Comparison of ENCODE assay signal across 8 cellular contexts in the genomic region with DNA sequence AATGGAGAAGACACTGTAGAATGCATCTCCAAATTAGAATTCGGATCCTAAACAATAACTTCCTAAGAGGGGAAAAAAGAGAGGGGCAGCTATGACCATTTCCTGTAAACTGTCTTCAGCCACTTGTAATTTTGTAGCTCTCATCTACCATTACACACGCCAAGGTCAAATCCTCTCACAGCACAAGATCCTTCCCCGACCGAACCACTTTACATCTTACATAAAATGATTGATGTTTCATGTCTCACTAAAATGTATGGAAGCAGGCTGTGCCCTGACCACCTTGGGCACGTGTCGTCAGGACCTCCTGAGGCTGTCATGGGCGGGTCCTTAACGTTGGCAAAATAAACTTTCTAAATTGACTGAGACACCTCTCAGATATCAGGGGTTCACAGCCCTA. TPM values are rescaled to one million over a fixed set of nuclear protein-coding genes. Genes with fewer than 3 reads are reported as not detected.
DNase-seq lines count a peak whose midpoint lies in the region; ATAC-seq and TF ChIP-seq lines count a peak whose summit lies in the region.

No MANE protein-coding gene starts in this region.

- H3K27ac Mint-ChIP-seq in naive thymus-derived CD4-positive, alpha-beta T cell, result peak overlapping the region; percentile 93 to 100 (median 99)

- TF ChIP-seq POLR2A in NB4 (IDR thresholded peaks at IDR 0.05; ENCODE audit: extremely low read depth, insufficient read length) (no peak), uterus (IDR thresholded peaks at IDR 0.05) (no peak)

- H3K4me3 ChIP-seq in NB4 (ENCODE audit: low read depth, low read length) (peak overlapping the region; percentile 64), ectodermal cell (ENCODE audit: insufficient read depth, low read depth, low read length) (peak overlapping the region; percentile 6), uterus (peak overlapping the region in 1 of 2 donors; percentile 21)
- H3K4me3 ChIP-seq in naive thymus-derived CD4-positive, alpha-beta T cell (ENCODE audit: low read length), result peak overlapping the region; percentile 32

- H3K27ac ChIP-seq in ectodermal cell (ENCODE audit: insufficient read depth, low read depth, low read length, poor library complexity, severe bottlenecking) (peak overlapping the region; percentile 36), uterus (peak overlapping the region; percentile 71 to 74)
- H3K27ac ChIP-seq in naive thymus-derived CD4-positive, alpha-beta T cell (ENCODE audit: low read depth, low read length), result peak overlapping the region; percentile 78

- 7 to 17% methylated on average over 6 to 7 of the region's 8 CpGs for WGBS in ectodermal cell, 2 experiments

- no peaks in the 10 kb centered on the region for H3K36me3 ChIP-seq in ectodermal cell (ENCODE audit: control insufficient read depth, insufficient read depth, low read length)
- no peaks in the 10 kb centered on the region for H3K36me3 ChIP-seq in naive thymus-derived CD4-positive, alpha-beta T cell (ENCODE audit: control insufficient read depth in 2 of 3, insufficient read depth in 3 of 3, low read length in 3 of 3)
- no peaks in the 10 kb centered on the region for H3K36me3 ChIP-seq in uterus

- peak; percentile 22 for ATAC-seq in GM19455 (IDR thresholded peaks at IDR 0.05; ENCODE audit: unreplicated experiment)
- ATAC-seq in naive thymus-derived CD4-positive, alpha-beta T cell, result peak; percentile 45

- DNase-seq in CD1c-positive myeloid dendritic cell (ENCODE audit: extremely low spot score) (peak; percentile 39), NB4 (ENCODE audit: low read depth) (peak; percentile 72), uterus (peak; percentile 36 to 56), NCI-H187 (lab: John Stamatoyannopoulos, UW) (no peak)
- peak; percentile 44 for DNase-seq in activated CD4-positive, CD25-positive, alpha-beta regulatory T cell treated with anti-CD3 and anti-CD28 coated beads, Interleukin-2, amount 50 U/mL, for 72 hours
- DNase-seq in naive thymus-derived CD4-positive, alpha-beta T cell, result peak in 8 of 9 donors; percentile 25 to 77 (median 63)

- no peaks in the 10 kb centered on the region for H3K9me3 Mint-ChIP-seq in naive thymus-derived CD4-positive, alpha-beta T cell

- peaks cover 5% of the 10 kb centered on the region for H3K4me1 ChIP-seq in ectodermal cell (ENCODE audit: control insufficient read depth, insufficient read depth, low read length)
- H3K4me1 ChIP-seq in naive thymus-derived CD4-positive, alpha-beta T cell (ENCODE audit: control insufficient read depth in 2 of 2, insufficient read depth in 2 of 2, low read length in 2 of 2), result peaks cover 8 to 14% of the 10 kb centered on the region in 2 donors
- no peaks in the 10 kb centered on the region for H3K4me1 ChIP-seq in uterus

- intact Hi-C loops in naive thymus-derived CD4-positive, alpha-beta T cell (cut with micrococcal nuclease), result loop anchor here (5.0 kb wide), 5 partner anchors 104 to 1749 kb away; a partner anchor contains a TSS
- intact Hi-C loops in uterus (cut with DNase I; ENCODE audit: low total_unique reads), result no loop called here

- no peaks in the 10 kb centered on the region for H3K27me3 ChIP-seq in ectodermal cell (ENCODE audit: control insufficient read depth, insufficient read depth, low read length, poor library complexity, severe bottlenecking)
- no peaks in the 10 kb centered on the region for H3K27me3 ChIP-seq in naive thymus-derived CD4-positive, alpha-beta T cell (ENCODE audit: control insufficient read depth in 2 of 2, insufficient read depth in 2 of 2, low read length in 2 of 2)
- H3K27me3 ChIP-seq in uterus, result no peaks in the 10 kb centered on the region

- peak overlapping the region; percentile 78 to 98 (median 88) for H3K4me3 Mint-ChIP-seq in naive thymus-derived CD4-positive, alpha-beta T cell

- no peaks in the 10 kb centered on the region for H3K36me3 Mint-ChIP-seq in naive thymus-derived CD4-positive, alpha-beta T cell

- TF ChIP-seq CTCF in NB4 (IDR thresholded peaks at IDR 0.05; ENCODE audit: low read depth, low read length) (no peak), uterus (IDR thresholded peaks at IDR 0.05) (no peak)

- H3K4me1 Mint-ChIP-seq in naive thymus-derived CD4-positive, alpha-beta T cell, result peaks cover 2 to 29% (median 17%) of the 10 kb centered on the region in 7 donors

- POLR2A ChIA-PET in naive thymus-derived CD4-positive, alpha-beta T cell (lab: Charles Lee), result interaction anchor here (1.0 to 2.2 kb wide), 4 partner anchors 24 to 1750 kb away, joined by 3 to 21 read pairs (median 4); a partner anchor contains a TSS

- H3K9me3 ChIP-seq in ectodermal cell (ENCODE audit: control insufficient read depth, low read length) (no peaks in the 10 kb centered on the region), uterus (no peaks in the 10 kb centered on the region)
- no peaks in the 10 kb centered on the region for H3K9me3 ChIP-seq in naive thymus-derived CD4-positive, alpha-beta T cell (ENCODE audit: control insufficient read depth in 2 of 3, low read length in 3 of 3)

- CTCF ChIA-PET in naive thymus-derived CD4-positive, alpha-beta T cell (lab: Charles Lee), result interaction anchor here (0.7 kb wide), 1 partner anchor 415 kb away, joined by 3 read pairs; no protein-coding TSS in a partner anchor

- no peaks in the 10 kb centered on the region for H3K27me3 Mint-ChIP-seq in naive thymus-derived CD4-positive, alpha-beta T cell

RNA-seq across cellular contexts. Expression of a gene that starts 24.1 kb away (rescaled TPM):
- 31.3 TPM for polyA plus RNA-seq in ectodermal cell (2013, experiment 1 of 4)
- 31.0 TPM for polyA plus RNA-seq in ectodermal cell (2013, experiment 2 of 4)
- polyA plus RNA-seq in ectodermal cell (2013, experiment 3 of 4), result 29.0 TPM
- polyA plus RNA-seq in ectodermal cell (2013, experiment 4 of 4), result 32.6 TPM
- total RNA-seq in naive thymus-derived CD4-positive, alpha-beta T cell, result 10 to 100 TPM; 13.3 to 30.4 (median 23.0) TPM
- polyA plus RNA-seq in naive thymus-derived CD4-positive, alpha-beta T cell, result 10 to 100 TPM; 37.3 to 50.8 TPM
- 10 to 100 TPM in 3 of 4 donors, 1 to 10 TPM in 1; 6.1 to 24.2 (median 20.4) TPM for total RNA-seq in uterus

Comparison
In these comparisons a context has a peak if more than half of its experiments do, and no peak if none do; other contexts are left out.
1. DNase-seq: peak in CD1c-positive myeloid dendritic cell (single experiment), NB4 (single experiment), activated CD4-positive, CD25-positive, alpha-beta regulatory T cell treated with anti-CD3 and anti-CD28 coated beads, Interleukin-2, amount 50 U/mL, for 72 hours (single experiment), naive thymus-derived CD4-positive, alpha-beta T cell (8 of 9) and uterus (2 of 2); none in NCI-H187 (0 of 2).
2. Peak in every context shown above with its lines, with median percentiles within 50 percentile points of each other: H3K27ac ChIP-seq.